20 cellular contexts compared by ENCODE assay signal in genomic region chr11:45035440-45035839, GRCh38.
DNase-seq lines count a peak whose midpoint lies in the region; ATAC-seq, FAIRE-seq and TF ChIP-seq lines count a peak whose summit lies in the region.
"Had no signal": no experiment of that assay in that cellular context is flagged by ENCODE, and none has a peak within 500 bp of the region (broad histone marks: within the 10 kb centered on the region; RNA-seq: fewer than 3 reads in every experiment).

No MANE protein-coding gene starts in this region.

- H3K4me1 Mint-ChIP-seq in neural crest cell (no peaks in the 10 kb centered on the region), WTC11 (no peaks in the 10 kb centered on the region)
- H3K4me1 Mint-ChIP-seq: CD8-positive, alpha-beta memory T cell; GM23338 had no signal

- no peaks in the 10 kb centered on the region for H3K27me3 ChIP-seq in BLaER1 treated with 17β-estradiol and CSF1 and Interleukin-3, amounts not matched to agents 10 nM and 100 nM
- H3K27me3 ChIP-seq in H1 (replicated peaks in 1 of 4; ENCODE audit: control insufficient read depth in 3 of 4, extremely low read depth in 1 of 4, insufficient read depth in 3 of 4, low read length in 3 of 4) = no peaks in the 10 kb centered on the region; a peak in 1 of 7 replicates

- peaks cover 7% of the 10 kb centered on the region for H3K9me3 Mint-ChIP-seq in neural crest cell
- peaks cover 24% of the 10 kb centered on the region for H3K9me3 Mint-ChIP-seq in WTC11

- H3K36me3 ChIP-seq in BLaER1 treated with 17β-estradiol and CSF1 and Interleukin-3, amounts not matched to agents 10 nM and 100 nM = 0 out of 22 replicates have a peak, but pooled peaks cover 0 to 6% (median 0%) of the 10 kb centered on the region in 11 experiments
- H3K36me3 ChIP-seq in H1 (ENCODE audit: control insufficient read depth in 2 of 4, insufficient read depth in 4 of 4, low read length in 3 of 4) = no peaks in the 10 kb centered on the region
- H3K36me3 ChIP-seq: HAP-1 had no signal

- H4K20me1 ChIP-seq in BLaER1 treated with 17β-estradiol and CSF1 and Interleukin-3, amounts not matched to agents 10 nM and 100 nM = no peaks in the 10 kb centered on the region
- no peaks in the 10 kb centered on the region for H4K20me1 ChIP-seq in H1 (replicated peaks in 1 of 2; ENCODE audit: control insufficient read depth in 1 of 2, insufficient read depth in 2 of 2, low read length in 2 of 2)

- DNase-seq in H1 (ENCODE audit: low read depth in 1 of 2, low spot score in 2 of 2) (no peak), neural crest cell (ENCODE audit: low read depth, low spot score) (no peak), NCI-H146 (lab: John Stamatoyannopoulos, UW) (no peak), WTC11 (ENCODE audit: low spot score) (no peak), medulla oblongata (ENCODE audit: extremely low spot score) (no peak)
- DNase-seq: CD4-positive, alpha-beta T cell; CD8-positive, alpha-beta memory T cell; DMS 273 treated with DMSO at 0.1 percent for 48 hours; DMS79; EL; GDM1; HFFc6 had no signal

- no peak overlapping the region for H4K5ac ChIP-seq in H1 (ENCODE audit: insufficient read length, low read depth, low read length)

- H3K4me3 ChIP-seq in BLaER1 treated with 17β-estradiol and CSF1 and Interleukin-3, amounts not matched to agents 10 nM and 100 nM = no peak overlapping the region
- H3K4me3 ChIP-seq in H1 (ENCODE audit: extremely low read depth in 1 of 4, insufficient read depth in 2 of 4, low read depth in 3 of 4, low read length in 4 of 4) = no peak overlapping the region
- H3K4me3 ChIP-seq: GM12878, GM23338, HAP-1 had no signal

- no peak overlapping the region for H2BK120ac ChIP-seq in H1 (replicated peaks; ENCODE audit: low read depth, low read length)

- H3K23me2 ChIP-seq in H1 (ENCODE audit: low read depth, low read length) = no peaks in the 10 kb centered on the region

- H3K27me3 Mint-ChIP-seq in neural crest cell (ENCODE audit: low read depth) = peaks cover 5% of the 10 kb centered on the region
- H3K27me3 Mint-ChIP-seq in WTC11 (ENCODE audit: low read depth) = peaks cover 7% of the 10 kb centered on the region
- H3K27me3 Mint-ChIP-seq: CD4-positive, alpha-beta T cell; CD8-positive, alpha-beta memory T cell had no signal

- peaks cover 24 to 67% (median 61%) of the 10 kb centered on the region in 10 experiments for H3K4me1 ChIP-seq in BLaER1 treated with 17β-estradiol and CSF1 and Interleukin-3, amounts not matched to agents 10 nM and 100 nM
- H3K4me1 ChIP-seq in H1 (replicated peaks in 1 of 4; ENCODE audit: control insufficient read depth in 3 of 4, insufficient read depth in 4 of 4, low read length in 3 of 4) = no peaks in the 10 kb centered on the region
- H3K4me1 ChIP-seq: HAP-1 had no signal

- H3K9me3 ChIP-seq in BLaER1 treated with 17β-estradiol and CSF1 and Interleukin-3, amounts not matched to agents 10 nM and 100 nM (replicated peaks in 1 of 11) = peaks cover 24 to 34% (median 28%) of the 10 kb centered on the region in 11 experiments
- H3K9me3 ChIP-seq in H1 (ENCODE audit: insufficient read depth in 2 of 2, low read depth in 1 of 2, low read length in 1 of 2) = peaks cover 2 to 3% of the 10 kb centered on the region in 2 experiments; a peak in 3 of 4 replicates
- H3K9me3 ChIP-seq: HAP-1 had no signal

- H2BK5ac ChIP-seq in H1 (ENCODE audit: low read depth, low read length) = no peak overlapping the region

- TF ChIP-seq POLR2A in H1 (IDR thresholded peaks at IDR 0.05; ENCODE audit: control extremely low read depth in 1 of 2, low read depth in 2 of 2, low read length in 2 of 2) = no peak

- no peak overlapping the region for H2BK15ac ChIP-seq in H1 (ENCODE audit: low read length)

- H3K4ac ChIP-seq in H1 (replicated peaks; ENCODE audit: insufficient read length, low read depth, low read length) = no peak overlapping the region

- no peak overlapping the region for H2BK20ac ChIP-seq in H1 (ENCODE audit: low read length)

- no peak overlapping the region for H2AFZ ChIP-seq in H1 (ENCODE audit: low read length)
- H2AFZ ChIP-seq: GM23338 had no signal

- no peak overlapping the region for H4K8ac ChIP-seq in H1 (ENCODE audit: extremely low read depth, insufficient read depth, low read length)

- no peaks in the 10 kb centered on the region for H3K79me2 ChIP-seq in H1 (ENCODE audit: control insufficient read depth in 1 of 2, insufficient read depth in 2 of 2, low read length in 2 of 2)

- H2AK5ac ChIP-seq in H1 (ENCODE audit: low read depth, low read length) = no peak overlapping the region

- CTCF ChIA-PET in H1 (lab: Charles Lee; ENCODE audit: partially characterized antibody) (interaction anchor here (1.3 to 3.7 kb wide), 4 partner anchors 9 to 88 kb away, joined by 3 to 16 read pairs (median 9); no protein-coding TSS in a partner anchor), WTC11 (lab: Charles Lee) (interaction anchor here (1.2 to 2.5 kb wide), 2 partner anchors 10 to 70 kb away, joined by 4 to 7 read pairs; no protein-coding TSS in a partner anchor)

- no peak for FAIRE-seq in H1 (lab: Jason Lieb, UNC)
- FAIRE-seq: D721Med, GM12878, GM19239, H54 had no signal

- POLR2A ChIA-PET in H1 (lab: Charles Lee; ENCODE audit: partially characterized antibody) = no interaction called here
- POLR2A ChIA-PET in WTC11 (lab: Charles Lee) = no interaction called here

- H3K56ac ChIP-seq in H1 (replicated peaks; ENCODE audit: insufficient read length, low read depth, low read length) = no peak overlapping the region

- no peaks in the 10 kb centered on the region for H3K79me1 ChIP-seq in H1 (ENCODE audit: low read depth, low read length)

- TF ChIP-seq CTCF in H1 (IDR thresholded peaks at IDR 0.05; ENCODE audit: control extremely low read depth in 1 of 3, insufficient read depth in 1 of 3, low read depth in 1 of 3, low read length in 3 of 3) (no peak), neural crest cell (conservative IDR thresholded peaks at IDR 0.05) (no peak), WTC11 (IDR thresholded peaks at IDR 0.05) (no peak)

- peak overlapping the region in 6 of 11 experiments; percentile 13 to 59 (median 36); a peak in 8 of 22 replicates for H3K27ac ChIP-seq in BLaER1 treated with 17β-estradiol and CSF1 and Interleukin-3, amounts not matched to agents 10 nM and 100 nM
- no peak overlapping the region for H3K27ac ChIP-seq in H1 (ENCODE audit: low read depth, low read length)

- peak overlapping the region; percentile 64 for H3K27ac Mint-ChIP-seq in neural crest cell (ENCODE audit: unreplicated experiment)
- H3K27ac Mint-ChIP-seq in WTC11 = no peak overlapping the region
- H3K27ac Mint-ChIP-seq: CD14-positive monocyte; CD4-positive, alpha-beta T cell; GM23338; HFFc6 had no signal

- H3K36me3 Mint-ChIP-seq in neural crest cell (ENCODE audit: low read depth) (no peaks in the 10 kb centered on the region), WTC11 (peaks cover 13% of the 10 kb centered on the region)
- H3K36me3 Mint-ChIP-seq: CD14-positive monocyte had no signal

- H3K18ac ChIP-seq in H1 (ENCODE audit: extremely low read depth, low read length) = no peak overlapping the region

- H3K4me2 ChIP-seq in BLaER1 treated with 17β-estradiol and CSF1 and Interleukin-3, amounts not matched to agents 10 nM and 100 nM = peak overlapping the region; percentile 17 to 85 (median 71)
- no peak overlapping the region for H3K4me2 ChIP-seq in H1 (ENCODE audit: insufficient read depth in 1 of 2, low read depth in 2 of 2, low read length in 2 of 2)
- H3K4me2 ChIP-seq: GM23338 had no signal

- WGBS in H1 (ENCODE audit: extremely low coverage in 1 of 2, insufficient coverage in 1 of 2, insufficient read length in 1 of 2, insufficient replicate concordance in 2 of 2, low coverage in 1 of 2, low lambda C conversion rate in 2 of 2, missing lambda C conversion rate in 1 of 2), 2 experiments = 89% methylated on average over 5 of the region's 5 CpGs; no CpG with 5 or more reads in 1 of the 2 experiments

- no peak overlapping the region for H2BK12ac ChIP-seq in H1 (ENCODE audit: low read depth, low read length)

- H3K4me3 Mint-ChIP-seq in neural crest cell = no peak overlapping the region
- no peak overlapping the region for H3K4me3 Mint-ChIP-seq in WTC11
- H3K4me3 Mint-ChIP-seq: CD14-positive monocyte; CD4-positive, alpha-beta T cell; CD8-positive, alpha-beta memory T cell; GM23338; HFFc6 had no signal

- H3K23ac ChIP-seq in H1 (ENCODE audit: insufficient read length) = no peak overlapping the region

- ATAC-seq in WTC11 = no peak
- ATAC-seq: GM12878, GM23338 had no signal

- no peak for TF ChIP-seq RAD21 in H1 (IDR thresholded peaks at IDR 0.05 in 1 of 2, conservative IDR thresholded peaks at IDR 0.05 in 1 of 2; ENCODE audit: low read depth in 2 of 2, low read length in 2 of 2)

- no peak overlapping the region for H3K14ac ChIP-seq in H1 (ENCODE audit: insufficient read length)

- H3K9ac ChIP-seq in BLaER1 treated with 17β-estradiol and CSF1 and Interleukin-3, amounts not matched to agents 10 nM and 100 nM = peak overlapping the region in 2 of 11 experiments; percentile 25 to 31; a peak in 2 of 22 replicates
- H3K9ac ChIP-seq in H1 (replicated peaks in 1 of 4; ENCODE audit: extremely low read depth in 1 of 4, low read depth in 3 of 4, low read length in 3 of 4) = no peak overlapping the region

- H4K91ac ChIP-seq in H1 (replicated peaks; ENCODE audit: insufficient read length, low read length) = no peak overlapping the region

- no peak for TF ChIP-seq EP300 in H1 (IDR thresholded peaks at IDR 0.05; ENCODE audit: borderline replicate concordance in 1 of 2, low read depth in 2 of 2, low read length in 2 of 2)

TF ChIP-seq in H1, 55 proteins besides CTCF, POLR2A, EP300 and RAD21:
- TF ChIP-seq TBP (IDR thresholded peaks at IDR 0.05; ENCODE audit: low read depth, low read length) = peak; percentile 45; the same call in 1 of the 2 replicates
- no peak for TF ChIP-seq RBBP5 (IDR thresholded peaks at IDR 0.05; ENCODE audit: borderline replicate concordance, low read depth, low read length)

TF ChIP-seq in WTC11, 78 proteins besides CTCF, POLR2A, EP300 and RAD21 (continues in another document):
- TF ChIP-seq E2F4 (CRISPR knock-in tag; IDR thresholded peaks at IDR 0.05; ENCODE audit: borderline replicate concordance, low read depth) (no peak), HMGA2 (CRISPR knock-in tag; IDR thresholded peaks at IDR 0.05) (no peak)

Comparison
In these comparisons a context has a peak if more than half of its experiments do, and no peak if none do; other contexts are left out.
1. H3K4me2 ChIP-seq: peak in BLaER1 treated with 17β-estradiol and CSF1 and Interleukin-3, amounts not matched to agents 10 nM and 100 nM (11 of 11); none in H1 (0 of 2).